20 cellular contexts compared by ENCODE assay signal in genomic region chr13:71303144-71303543, GRCh38.
DNase-seq lines count a peak whose midpoint lies in the region; ATAC-seq, FAIRE-seq and TF ChIP-seq lines count a peak whose summit lies in the region.
"Had no signal": no experiment of that assay in that cellular context is flagged by ENCODE, and none has a peak within 500 bp of the region (broad histone marks: within the 10 kb centered on the region; RNA-seq: fewer than 3 reads in every experiment).

No MANE protein-coding gene starts in this region.

- H3K4me3 ChIP-seq in HCT116 (replicated peaks in 1 of 2; ENCODE audit: low read depth in 1 of 2, low read length in 2 of 2) (no peak overlapping the region), kidney (ENCODE audit: low read length in 2 of 2) (no peak overlapping the region)
- H3K4me3 ChIP-seq: breast epithelium, vagina had no signal

- no peak overlapping the region for H3K27ac Mint-ChIP-seq in WTC11
- H3K27ac Mint-ChIP-seq: activated CD4-positive, alpha-beta memory T cell treated with anti-CD3 and anti-CD28 coated beads for 36 hours; activated naive CD8-positive, alpha-beta T cell; effector memory CD8-positive, alpha-beta T cell; natural killer cell had no signal

- peak; percentile 39; the same call in 1 of the 2 replicates for TF ChIP-seq RAD21 in HCT116 (IDR thresholded peaks at IDR 0.05; ENCODE audit: low read depth)

- H3K36me3 ChIP-seq in HCT116 (ENCODE audit: control insufficient read depth in 1 of 2, insufficient read depth in 2 of 2, low read length in 2 of 2), result no peaks in the 10 kb centered on the region
- no peaks in the 10 kb centered on the region for H3K36me3 ChIP-seq in kidney (ENCODE audit: control insufficient read depth in 1 of 2, insufficient read depth in 2 of 2, low read length in 2 of 2)
- H3K36me3 ChIP-seq: breast epithelium, vagina had no signal

- no peaks in the 10 kb centered on the region for H3K9me2 ChIP-seq in HCT116 (ENCODE audit: insufficient read depth)

- no peak overlapping the region for H3K4me3 Mint-ChIP-seq in WTC11
- H3K4me3 Mint-ChIP-seq: activated CD4-positive, alpha-beta memory T cell treated with anti-CD3 and anti-CD28 coated beads for 36 hours; activated naive CD8-positive, alpha-beta T cell; activated T-cell treated with anti-CD3 and anti-CD28 coated beads, Interleukin-2, amount 50 U/mL, for 4 hours; effector memory CD8-positive, alpha-beta T cell; natural killer cell had no signal

- H3K4me1 Mint-ChIP-seq in WTC11, result peaks cover 7% of the 10 kb centered on the region
- H3K4me1 Mint-ChIP-seq: natural killer cell had no signal

- no peaks in the 10 kb centered on the region for H3K27me3 Mint-ChIP-seq in WTC11 (ENCODE audit: low read depth)

- no peak for FAIRE-seq in kidney (lab: Jason Lieb, UNC)

- no peaks in the 10 kb centered on the region for H4K20me1 ChIP-seq in HCT116 (ENCODE audit: insufficient read depth)

- 0 out of 6 replicates have a peak, but pooled peaks of 2 of the 3 experiments have one; percentile 6 to 9 for TF ChIP-seq CTCF in HCT116 (IDR thresholded peaks at IDR 0.05 in 2 of 3, conservative IDR thresholded peaks at IDR 0.05 in 1 of 3; ENCODE audit: borderline replicate concordance in 1 of 3, insufficient read depth in 1 of 3, low read depth in 2 of 3, low read length in 2 of 3)
- TF ChIP-seq CTCF in WTC11 (IDR thresholded peaks at IDR 0.05), result no peak
- TF ChIP-seq CTCF in kidney (IDR thresholded peaks at IDR 0.05; ENCODE audit: borderline replicate concordance, extremely low read depth, insufficient read depth), result peak; percentile 8

- ATAC-seq in HCT116, result no peak
- ATAC-seq in WTC11, result peak; percentile 67; the same call in 1 of the 2 replicates
- ATAC-seq in GM18511 (IDR thresholded peaks at IDR 0.05; ENCODE audit: unreplicated experiment), result no peak
- no peak for ATAC-seq in GM21619 (IDR thresholded peaks at IDR 0.05; ENCODE audit: unreplicated experiment)
- ATAC-seq: activated T-cell treated with anti-CD3 and anti-CD28 coated beads, Interleukin-2, amount 50 U/mL, for 4 hours; effector memory CD8-positive, alpha-beta T cell; foreskin keratinocyte; natural killer cell had no signal

- H3K9me3 ChIP-seq in HCT116 (ENCODE audit: control insufficient read depth in 1 of 2, insufficient read depth in 1 of 2, low read depth in 1 of 2, low read length in 2 of 2) (no peaks in the 10 kb centered on the region), kidney (ENCODE audit: control insufficient read depth in 1 of 2, low read length in 2 of 2) (no peaks in the 10 kb centered on the region)
- H3K9me3 ChIP-seq: breast epithelium, vagina had no signal

- BruUV-seq in HCT116 (replicated peaks; lab: Mats Ljungman, UMichigan), result no TSS peak

- RAD21 ChIA-PET in HCT116 (lab: Charles Lee; ENCODE audit: low non-redundant PET in 1 of 2, low total read pairs in 2 of 2, uncharacterized antibody in 2 of 2, unreplicated experiment in 2 of 2), result no interaction called here

- H3K27ac ChIP-seq in HCT116 (ENCODE audit: low read depth, low read length) (no peak overlapping the region), kidney (ENCODE audit: low read depth in 2 of 2, low read length in 2 of 2) (no peak overlapping the region)
- H3K27ac ChIP-seq: breast epithelium, foreskin keratinocyte, vagina had no signal

- DNase-seq in NCI-H345 (lab: John Stamatoyannopoulos, UW), result peak; percentile 21
- DNase-seq in NCI-H345 treated with DMSO at 0.1 percent for 48 hours (lab: John Stamatoyannopoulos, UW; ENCODE audit: unreplicated experiment), result no peak
- DNase-seq in HCT116 (ENCODE audit: low read depth, low spot score), result no peak
- DNase-seq in WTC11 (ENCODE audit: low spot score), result no peak
- DNase-seq in kidney, result no peak
- DNase-seq in NCI-H2107 treated with DMSO at 0.1 percent for 48 hours (lab: John Stamatoyannopoulos, UW; ENCODE audit: unreplicated experiment), result no peak
- DNase-seq: activated CD4-positive, alpha-beta memory T cell treated with anti-CD3 and anti-CD28 coated beads for 36 hours; activated T-cell treated with anti-CD3 and anti-CD28 coated beads, Interleukin-2, amount 50 U/mL, for 4 hours; effector memory CD8-positive, alpha-beta T cell; foreskin keratinocyte; mammary epithelial cell; natural killer cell; NCI-H2107; OCI-M1; stimulated activated CD4-positive, alpha-beta T cell treated with anti-CD3 and anti-CD28 coated beads, Interleukin-15, amount 100 ng/mL, for 24 hours had no signal

- POLR2A ChIA-PET in HCT116 (lab: Charles Lee), result no interaction called here
- POLR2A ChIA-PET in WTC11 (lab: Charles Lee), result no interaction called here

- no peak overlapping the region for H3K4me2 ChIP-seq in HCT116 (ENCODE audit: low read length)

- H3K9ac ChIP-seq in HCT116 (ENCODE audit: low read length) (no peak overlapping the region), kidney (ENCODE audit: low read length in 2 of 2) (no peak overlapping the region)

- intact Hi-C loops in HCT116 (cut with micrococcal nuclease) (loop anchor here (5.0 kb wide), 1 partner anchor 574 kb away; no protein-coding TSS in a partner anchor), kidney (cut with DNase I) (no loop called here)

- H3K36me3 Mint-ChIP-seq in WTC11, result no peaks in the 10 kb centered on the region
- H3K36me3 Mint-ChIP-seq: activated CD4-positive, alpha-beta memory T cell treated with anti-CD3 and anti-CD28 coated beads for 36 hours; activated naive CD8-positive, alpha-beta T cell; natural killer cell had no signal

- H3K4me1 ChIP-seq in HCT116 (ENCODE audit: control insufficient read depth in 1 of 2, insufficient read depth in 2 of 2, low read length in 2 of 2), result no peaks in the 10 kb centered on the region
- H3K4me1 ChIP-seq in kidney (ENCODE audit: control insufficient read depth in 1 of 2, insufficient read depth in 1 of 2, low read depth in 1 of 2, low read length in 2 of 2), result no peaks in the 10 kb centered on the region
- H3K4me1 ChIP-seq: breast epithelium, vagina had no signal

- no peaks in the 10 kb centered on the region for H3K27me3 ChIP-seq in HCT116 (ENCODE audit: insufficient read depth, low read length)
- H3K27me3 ChIP-seq: breast epithelium, foreskin keratinocyte, vagina had no signal

- peaks cover 4% of the 10 kb centered on the region; the same call in 1 of the 2 replicates for H3K9me3 Mint-ChIP-seq in WTC11
- H3K9me3 Mint-ChIP-seq: activated CD4-positive, alpha-beta memory T cell treated with anti-CD3 and anti-CD28 coated beads for 36 hours; activated T-cell treated with anti-CD3 and anti-CD28 coated beads, Interleukin-2, amount 50 U/mL, for 4 hours; effector memory CD8-positive, alpha-beta T cell had no signal

- H2AFZ ChIP-seq in HCT116 (ENCODE audit: low read depth, low read length, poor library complexity, severe bottlenecking), result no peak overlapping the region

- TF ChIP-seq POLR2A in HCT116 (IDR thresholded peaks at IDR 0.05; ENCODE audit: borderline replicate concordance, extremely low read depth, insufficient read depth, insufficient read length), result no peak

- CTCF ChIA-PET in HCT116 (lab: Charles Lee) (interaction anchor here (1.4 kb wide), 1 partner anchor 576 kb away, joined by 3 read pairs; no protein-coding TSS in a partner anchor), WTC11 (lab: Charles Lee) (interaction anchor here (0.7 to 1.0 kb wide), 2 partner anchors 17 to 62 kb away, joined by 3 read pairs; no protein-coding TSS in a partner anchor)

- no peaks in the 10 kb centered on the region for H3K79me2 ChIP-seq in HCT116 (ENCODE audit: insufficient read depth, low read length)

TF ChIP-seq in HCT116, 20 proteins besides CTCF, POLR2A, EP300 and RAD21:
- no peak for TF ChIP-seq SIN3A (IDR thresholded peaks at IDR 0.05; ENCODE audit: low read depth)
- no peak for TF ChIP-seq ZNF274 (IDR thresholded peaks at IDR 0.05; ENCODE audit: low read depth, low read length)
- TF ChIP-seq CEBPB (IDR thresholded peaks at IDR 0.05; ENCODE audit: low read depth), result no peak
- TF ChIP-seq YY1 (IDR thresholded peaks at IDR 0.05; ENCODE audit: extremely low read depth, insufficient replicate concordance, low read depth, low read length), result no peak
- TF ChIP-seq ZFX (IDR thresholded peaks at IDR 0.05), result no peak

TF ChIP-seq in WTC11, 78 proteins besides CTCF, POLR2A, EP300 and RAD21 (continues in another document):
- no peak for TF ChIP-seq SMAD4 (CRISPR knock-in tag; IDR thresholded peaks at IDR 0.05)
- no peak for TF ChIP-seq ZNF512 (CRISPR knock-in tag; IDR thresholded peaks at IDR 0.05; ENCODE audit: borderline replicate concordance)
- no peak for TF ChIP-seq JAZF1 (CRISPR knock-in tag; IDR thresholded peaks at IDR 0.05)
- TF ChIP-seq GABPB1 (CRISPR knock-in tag; IDR thresholded peaks at IDR 0.05), result no peak
- no peak for TF ChIP-seq ZBTB43 (CRISPR knock-in tag; IDR thresholded peaks at IDR 0.05)
- TF ChIP-seq ATF3 (CRISPR knock-in tag; conservative IDR thresholded peaks at IDR 0.05), result no peak
- no peak for TF ChIP-seq OVOL2 (CRISPR knock-in tag; IDR thresholded peaks at IDR 0.05; ENCODE audit: borderline replicate concordance)
